15 cellular contexts compared by ENCODE assay signal in genomic region chr11:45739866-45740265, GRCh38.
A peak's percentile ranks its signal among the peaks of the same experiment; 100 is the strongest.
DNase-seq lines count a peak whose midpoint lies in the region; ATAC-seq and TF ChIP-seq lines count a peak whose summit lies in the region.
"Had no signal": no experiment of that assay in that cellular context is flagged by ENCODE, and none has a peak within 500 bp of the region (broad histone marks: within the 10 kb centered on the region; RNA-seq: fewer than 3 reads in every experiment).

No MANE protein-coding gene starts in this region.

- H3K27ac ChIP-seq in skeletal muscle tissue (ENCODE audit: low read depth, low read length): peak overlapping the region; percentile 78
- H3K27ac ChIP-seq: BLaER1 had no signal

- H3K4me3 ChIP-seq in choroid plexus epithelial cell (ENCODE audit: low read depth, low read length) (no peak overlapping the region), skeletal muscle tissue (ENCODE audit: low read length in 3 of 3) (peak overlapping the region; percentile 52 to 67 (median 58))
- H3K4me3 ChIP-seq: BLaER1, GM23338 had no signal

- no peaks in the 10 kb centered on the region for H3K9me3 ChIP-seq in skeletal muscle tissue (ENCODE audit: control insufficient read depth in 3 of 3, low read length in 3 of 3)
- H3K9me3 ChIP-seq: BLaER1 had no signal

- H3K36me3 ChIP-seq in skeletal muscle tissue (ENCODE audit: control insufficient read depth in 3 of 3, insufficient read depth in 3 of 3, low read length in 3 of 3): no peaks in the 10 kb centered on the region
- H3K36me3 ChIP-seq: BLaER1 had no signal

- DNase-seq in EL (peak; percentile 12), NCI-H226 (peak; percentile 42), choroid plexus epithelial cell (ENCODE audit: low read depth) (peak; percentile 10), NCI-H1417 (lab: John Stamatoyannopoulos, UW) (no peak)
- DNase-seq: 8988T; Calu3; CD4-positive, alpha-beta memory T cell; DMS79 treated with DMSO at 0.1 percent for 48 hours; HFFc6 had no signal

- no peaks in the 10 kb centered on the region for H3K27me3 ChIP-seq in skeletal muscle tissue (ENCODE audit: control insufficient read depth in 3 of 3, insufficient read depth in 3 of 3, low read length in 3 of 3)
- H3K27me3 ChIP-seq: BLaER1 had no signal

- H3K4me1 ChIP-seq in skeletal muscle tissue (ENCODE audit: control insufficient read depth in 3 of 3, insufficient read depth in 3 of 3, low read length in 3 of 3): peaks cover 4 to 30% (median 18%) of the 10 kb centered on the region in 3 donors
- H3K4me1 ChIP-seq: BLaER1 had no signal

- ATAC-seq in GM18907 (IDR thresholded peaks at IDR 0.05; ENCODE audit: unreplicated experiment): no peak
- ATAC-seq in GM19023 (IDR thresholded peaks at IDR 0.05; ENCODE audit: unreplicated experiment): no peak
- ATAC-seq: GM23338, HCT116 had no signal

- peak overlapping the region in 1 of 3 donors; percentile 33 for H3K9ac ChIP-seq in skeletal muscle tissue (ENCODE audit: low read depth in 1 of 3, low read length in 3 of 3)
- H3K9ac ChIP-seq: BLaER1 had no signal

- TF ChIP-seq CTCF in choroid plexus epithelial cell (conservative IDR thresholded peaks at IDR 0.05; ENCODE audit: low read depth, low read length): no peak

Comparison
In these comparisons a context has a peak if more than half of its experiments do, and no peak if none do; other contexts are left out.
1. DNase-seq: peak in EL (single experiment), NCI-H226 (single experiment) and choroid plexus epithelial cell (single experiment); none in NCI-H1417 (0 of 3).